In genomic region chr1:206513312-206514111, GRCh38 we compare ENCODE assay signal across 10 cellular contexts. TPM values are rescaled to one million over a fixed set of nuclear protein-coding genes. Genes with fewer than 3 reads are reported as not detected.
DNase-seq lines count a peak whose midpoint lies in the region; ATAC-seq and TF ChIP-seq lines count a peak whose summit lies in the region.
"Had no signal": no experiment of that assay in that cellular context is flagged by ENCODE, and none has a peak within 500 bp of the region (broad histone marks: within the 10 kb centered on the region; RNA-seq: fewer than 3 reads in every experiment).

No MANE protein-coding gene starts in this region.

- CTCF ChIA-PET in SK-N-SH (lab: Yijun Ruan, JAX), result interaction anchor here (0.7 to 1.3 kb wide), 4 partner anchors 15 to 469 kb away, joined by 3 read pairs; no protein-coding TSS in a partner anchor

- no peaks in the 10 kb centered on the region for H3K9me2 ChIP-seq in SK-N-SH

- H3F3A ChIP-seq in SK-N-SH (replicated peaks; ENCODE audit: insufficient read depth), result no peaks in the 10 kb centered on the region

- H2AFZ ChIP-seq in SK-N-SH (ENCODE audit: low read depth), result peak overlapping the region; percentile 13; the same call in 1 of the 2 replicates

- H3K9me3 ChIP-seq in SK-N-SH, result no peaks in the 10 kb centered on the region

- TF ChIP-seq EP300 in SK-N-SH (IDR thresholded peaks at IDR 0.05; ENCODE audit: borderline replicate concordance in 1 of 2, low read depth in 1 of 2, low read length in 1 of 2), result peak in 1 of 2 experiments; percentile 52; a peak in 1 of 4 replicates

- H3K4me2 ChIP-seq in SK-N-SH, result peak overlapping the region; percentile 44

- H3K27me3 ChIP-seq in SK-N-SH (ENCODE audit: insufficient read depth), result no peaks in the 10 kb centered on the region

- no peaks in the 10 kb centered on the region for H3K79me2 ChIP-seq in SK-N-SH (ENCODE audit: insufficient read depth)

- no peak for TF ChIP-seq RAD21 in SK-N-SH (IDR thresholded peaks at IDR 0.05; ENCODE audit: low read length)

- H3K9ac ChIP-seq in SK-N-SH, result no peak overlapping the region

- H3K4me1 ChIP-seq in SK-N-SH (ENCODE audit: control insufficient read depth in 1 of 2, insufficient read depth in 2 of 2, low read depth in 1 of 2, low read length in 1 of 2), result peaks cover 9 to 15% of the 10 kb centered on the region in 2 experiments; a peak in 2 of 4 replicates

- H3K4me3 ChIP-seq in SK-N-SH (ENCODE audit: low read depth in 2 of 2, low read length in 1 of 2) (no peak overlapping the region), skin epidermis (no peak overlapping the region)
- H3K4me3 ChIP-seq: K562 had no signal

- POLR2A ChIA-PET in SK-N-SH (lab: Yijun Ruan, JAX), result no interaction called here

- H3K36me3 ChIP-seq in SK-N-SH (replicated peaks in 1 of 2; ENCODE audit: control insufficient read depth in 1 of 2, insufficient read depth in 2 of 2, low read length in 1 of 2), result no peaks in the 10 kb centered on the region

- H3K27ac ChIP-seq in SK-N-SH (ENCODE audit: low read depth in 2 of 2, low read length in 1 of 2) (peak overlapping the region; percentile 5 to 46; a peak in 1 of 4 replicates), skin epidermis (peak overlapping the region in 19 of 21 experiments; percentile 5 to 85 (median 52))

- intact Hi-C loops in Right ventricle myocardium superior (cut with DNase I), result no loop called here

- WGBS in SK-N-SH (ENCODE audit: low lambda C conversion rate), result 62% methylated on average over 11 of the region's 11 CpGs

- DNase-seq in EL (peak; percentile 92), SK-N-SH (no peak), Right ventricle myocardium superior (peak; percentile 83)
- DNase-seq: activated T-cell treated with anti-CD3 and anti-CD28 coated beads, Interleukin-2, amount 50 U/mL, for 48 hours had no signal

- no peaks in the 10 kb centered on the region for H4K20me1 ChIP-seq in SK-N-SH (ENCODE audit: insufficient read depth)

- no peak for TF ChIP-seq CTCF in SK-N-SH (IDR thresholded peaks at IDR 0.05)

- ATAC-seq in Right ventricle myocardium superior (ENCODE audit: poor library complexity) (peak; percentile 81), HG03139 (IDR thresholded peaks at IDR 0.05; ENCODE audit: unreplicated experiment) (no peak), HG03097 (IDR thresholded peaks at IDR 0.05; ENCODE audit: low FRiP score, unreplicated experiment) (no peak), GM19463 (IDR thresholded peaks at IDR 0.05; ENCODE audit: unreplicated experiment) (no peak), GM21447 (IDR thresholded peaks at IDR 0.05; ENCODE audit: unreplicated experiment) (no peak)
- ATAC-seq: K562 had no signal

TF ChIP-seq in SK-N-SH, 30 proteins besides CTCF, POLR2A, EP300 and RAD21:
- TF ChIP-seq NFIC (IDR thresholded peaks at IDR 0.05; ENCODE audit: borderline replicate concordance) (peak; percentile 87), POLR2AphosphoS5 (IDR thresholded peaks at IDR 0.05; ENCODE audit: low read depth, low read length) (0 out of 2 replicates have a peak, but pooled peaks have one; percentile 21), FOSL2 (IDR thresholded peaks at IDR 0.05; ENCODE audit: borderline replicate concordance, low read depth) (peak; percentile 58; the same call in 1 of the 2 replicates), MAX (IDR thresholded peaks at IDR 0.05; ENCODE audit: low read depth) (peak; percentile 63; the same call in 1 of the 2 replicates), REST (IDR thresholded peaks at IDR 0.05; ENCODE audit: low read depth, low read length) (peak; percentile 33; the same call in 1 of the 2 replicates), JUND (IDR thresholded peaks at IDR 0.05) (peak; percentile 69), PBX3 (IDR thresholded peaks at IDR 0.05) (peak; percentile 8; the same call in 1 of the 2 replicates), YY1 (IDR thresholded peaks at IDR 0.05; ENCODE audit: low read depth) (no peak), GATA2 (CRISPR knock-in tag; IDR thresholded peaks at IDR 0.05) (no peak), TCF12 (IDR thresholded peaks at IDR 0.05) (peak; percentile 83), MEF2A (IDR thresholded peaks at IDR 0.05; ENCODE audit: borderline replicate concordance, low read depth) (no peak)

RNA-seq across cellular contexts. Expression of gene RASSF5, which starts 6.2 kb away (rescaled TPM):
- 1.7 and 2.2 TPM in 2 replicates for polyA plus RNA-seq in SK-N-SH (2012; rRNA removed)
- 1.6 and 1.8 TPM in 2 replicates for polyA plus RNA-seq in SK-N-SH (2012; cell fraction: cytosol; rRNA removed)
- 4.4 and 5.0 TPM in 2 replicates for polyA plus RNA-seq in SK-N-SH (2012; cell fraction: nucleus; rRNA removed)
- total RNA-seq in Right ventricle myocardium superior, result 3.9 TPM

RNA-seq across cellular contexts. Expression of gene IKBKE, which starts 43.2 kb away (rescaled TPM):
- 14.2 and 14.5 TPM in 2 replicates for polyA plus RNA-seq in SK-N-SH (2012; rRNA removed)
- polyA plus RNA-seq in SK-N-SH (2012; cell fraction: cytosol; rRNA removed), result 6.8 and 10.4 TPM in 2 replicates
- polyA plus RNA-seq in SK-N-SH (2012; cell fraction: nucleus; rRNA removed), result 20.5 and 32.0 TPM in 2 replicates
- 0.46 TPM for total RNA-seq in Right ventricle myocardium superior
